ENCODE assay signal across 14 cellular contexts in the genomic region with DNA sequence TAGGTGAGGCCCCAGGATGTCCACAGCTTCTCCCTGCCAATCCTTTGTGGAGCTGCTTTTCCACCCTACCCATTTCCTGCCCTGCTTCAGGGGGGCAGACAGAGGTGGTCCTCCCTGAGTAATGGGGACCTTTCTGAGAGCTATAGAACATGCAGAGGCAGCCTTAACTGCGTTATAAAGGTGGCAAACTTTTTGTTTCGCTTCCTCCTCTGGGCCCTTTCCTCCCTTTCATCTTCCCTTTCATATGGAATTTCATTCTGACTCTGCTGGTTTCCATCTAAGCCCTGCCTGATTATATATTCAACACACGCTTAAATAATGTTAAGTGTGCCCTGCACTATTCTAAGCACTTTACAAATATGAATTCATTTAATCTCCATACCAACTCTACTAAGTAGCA.
A peak's percentile ranks its signal among the peaks of the same experiment; 100 is the strongest.
DNase-seq lines count a peak whose midpoint lies in the region; ATAC-seq and TF ChIP-seq lines count a peak whose summit lies in the region.
"Had no signal": no experiment of that assay in that cellular context is flagged by ENCODE, and none has a peak within 500 bp of the region (broad histone marks: within the 10 kb centered on the region; RNA-seq: fewer than 3 reads in every experiment).

No MANE protein-coding gene starts in this region.

- peak; percentile 91 for ATAC-seq in GM18499 (IDR thresholded peaks at IDR 0.05; ENCODE audit: insufficient read depth, unreplicated experiment)
- peak; percentile 51 for ATAC-seq in GM19467 (IDR thresholded peaks at IDR 0.05; ENCODE audit: unreplicated experiment)
- peak; percentile 71 for ATAC-seq in HG02678 (IDR thresholded peaks at IDR 0.05; ENCODE audit: unreplicated experiment)
- no peak for ATAC-seq in GM18502 (IDR thresholded peaks at IDR 0.05; ENCODE audit: poor library complexity, unreplicated experiment)

- DNase-seq in NCI-H2081 (lab: John Stamatoyannopoulos, UW) (no peak), nucleus accumbens (lab: John Stamatoyannopoulos, UW) (no peak)
- DNase-seq in activated naive CD4-positive, alpha-beta T cell treated with anti-CD3 and anti-CD28 coated beads, Interleukin-2, amount 50 U/mL, for 16 hours: no peak
- DNase-seq: activated effector memory CD4-positive, alpha-beta T cell treated with Interleukin-2 at 50 U/mL for 16 hours; anterior cingulate cortex; NCI-H1694; NCI-H345; Right ventricle myocardium superior; stimulated activated naive CD4-positive, alpha-beta T cell had no signal

- peaks cover 20% of the 10 kb centered on the region for H4K20me1 ChIP-seq in OCI-LY3 (ENCODE audit: insufficient read depth, low read length)

- H3K4me2 ChIP-seq in OCI-LY3 (ENCODE audit: low read length): peak overlapping the region; percentile 57

- no peak for TF ChIP-seq CTCF in OCI-LY3 (IDR thresholded peaks at IDR 0.05; ENCODE audit: low read depth, low read length)

- no peaks in the 10 kb centered on the region for H3K36me3 ChIP-seq in OCI-LY3 (replicated peaks; ENCODE audit: low read depth, low read length)

- H3K27me3 ChIP-seq in OCI-LY3 (ENCODE audit: low read depth, low read length): peaks cover 65% of the 10 kb centered on the region

- no peaks in the 10 kb centered on the region for H3K79me2 ChIP-seq in OCI-LY3 (ENCODE audit: low read length)

- no peak overlapping the region for H3K4me3 ChIP-seq in OCI-LY3 (ENCODE audit: low read length)

- H3K27ac ChIP-seq in OCI-LY3 (ENCODE audit: low read length): no peak overlapping the region

- H3K9ac ChIP-seq in OCI-LY3 (ENCODE audit: low read length): no peak overlapping the region

- H3K9me3 ChIP-seq in OCI-LY3 (ENCODE audit: insufficient read depth, low read length): no peaks in the 10 kb centered on the region

- H2AFZ ChIP-seq in OCI-LY3 (ENCODE audit: low read depth, low read length): no peak overlapping the region

- peaks cover 13% of the 10 kb centered on the region for H3K4me1 ChIP-seq in OCI-LY3 (ENCODE audit: low read length)
